ENCODE assay signal across 1 cellular context in the genomic region with DNA sequence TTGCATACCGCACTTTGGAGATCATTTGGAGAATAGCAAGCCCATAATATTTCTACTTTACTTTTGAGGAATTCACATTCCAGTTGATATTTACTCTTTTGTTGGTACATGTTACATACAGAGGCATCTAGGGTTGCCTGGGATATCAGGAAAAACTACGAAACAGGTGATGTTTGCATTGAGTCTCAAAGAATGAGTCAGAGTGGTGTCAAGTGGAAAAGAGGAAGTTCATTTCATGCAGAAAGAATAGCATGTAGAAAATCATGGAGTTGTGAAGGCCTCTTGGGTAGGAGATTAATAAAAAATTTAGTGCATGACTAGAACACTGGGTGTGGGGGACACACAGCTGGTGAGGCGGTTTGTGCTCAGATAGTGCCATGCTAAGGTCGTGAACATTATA.
A peak's percentile ranks its signal among the peaks of the same experiment; 100 is the strongest.
TF ChIP-seq lines count a peak whose summit lies in the region.

No MANE protein-coding gene starts in this region.

TF ChIP-seq in GM12878, 131 proteins besides CTCF, POLR2A, EP300 and RAD21:
- TF ChIP-seq SPI1 (IDR thresholded peaks at IDR 0.05; ENCODE audit: borderline replicate concordance, insufficient read depth, low read depth, low read length): peak; percentile 53; the same call in 1 of the 2 replicates
- no peak for TF ChIP-seq BCL11A (IDR thresholded peaks at IDR 0.05; ENCODE audit: low read depth, low read length)
TF ChIP-seq in GM12878: peak in this region for 1.
